ENCODE assay signal across 8 cellular contexts in the genomic region with DNA sequence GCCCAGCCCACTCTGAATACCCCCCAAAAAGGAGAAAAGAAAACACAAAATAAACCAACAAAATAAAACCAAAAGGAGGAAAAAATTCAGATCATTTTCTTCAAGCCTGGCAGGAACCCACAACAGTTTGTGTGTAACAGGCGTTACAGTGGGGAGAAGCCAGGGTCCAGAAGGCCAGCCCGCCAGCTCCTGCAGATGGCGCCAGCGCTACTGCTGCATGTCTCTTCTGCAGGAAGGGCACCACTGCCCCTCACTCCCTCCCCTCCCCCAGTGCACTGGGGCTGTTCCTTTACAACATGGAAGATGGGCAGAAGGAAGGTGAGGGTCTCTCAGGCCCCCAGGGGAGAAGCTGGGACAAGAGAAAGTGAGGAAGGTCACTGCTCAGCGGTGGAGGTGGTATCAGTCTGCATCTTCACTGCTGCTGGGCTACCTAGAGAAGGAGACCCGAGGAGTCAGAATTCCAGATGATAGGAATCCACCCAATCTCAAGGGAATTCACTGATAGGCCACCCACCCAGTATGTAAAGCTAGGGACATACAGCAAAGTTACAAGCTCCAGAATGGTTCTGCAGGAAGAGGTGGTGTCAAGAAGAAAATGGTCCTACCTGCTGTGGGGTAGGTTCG. TPM values are rescaled to one million over a fixed set of nuclear protein-coding genes. Genes with fewer than 3 reads are reported as not detected.
DNase-seq lines count a peak whose midpoint lies in the region; ATAC-seq and TF ChIP-seq lines count a peak whose summit lies in the region.

No MANE protein-coding gene starts in this region.

- H3K4me1 Mint-ChIP-seq in natural killer cell: peaks cover 22 to 36% of the 10 kb centered on the region in 2 donors

- no peaks in the 10 kb centered on the region for H3K4me1 ChIP-seq in HUES48 (ENCODE audit: control insufficient read depth, insufficient read depth, low read length)

- intact Hi-C loops in natural killer cell (cut with micrococcal nuclease): no loop called here

- DNase-seq in DMS53 treated with DMSO at 0.1 percent for 48 hours (lab: John Stamatoyannopoulos, UW; ENCODE audit: unreplicated experiment): peak; percentile 74
- DNase-seq in SK-MEL-5 (ENCODE audit: low read depth, low spot score): peak; percentile 70
- DNase-seq in cerebellar cortex (ENCODE audit: low spot score): peak; percentile 66
- DNase-seq in natural killer cell: peak; percentile 34
- DNase-seq in NK-92 (lab: John Stamatoyannopoulos, UW; ENCODE audit: unreplicated experiment): no peak

- ATAC-seq in natural killer cell: peak in 1 of 3 donors; percentile 14
- ATAC-seq in GM21526 (IDR thresholded peaks at IDR 0.05; ENCODE audit: low FRiP score, unreplicated experiment): no peak
- ATAC-seq in HG03097 (IDR thresholded peaks at IDR 0.05; ENCODE audit: low FRiP score, unreplicated experiment): no peak

- no peak overlapping the region for H3K4me3 ChIP-seq in HUES48 (ENCODE audit: low read depth, low read length)

- H3K9me3 ChIP-seq in HUES48 (ENCODE audit: control insufficient read depth, insufficient read depth, low read length): no peaks in the 10 kb centered on the region

- H3K27ac ChIP-seq in HUES48 (ENCODE audit: low read depth, low read length): peak overlapping the region; percentile 35

- no peaks in the 10 kb centered on the region for H3K27me3 Mint-ChIP-seq in natural killer cell (ENCODE audit: low read depth in 2 of 2)

- H3K27ac Mint-ChIP-seq in natural killer cell: peak overlapping the region; percentile 1 to 96

- no peaks in the 10 kb centered on the region for H3K9me3 Mint-ChIP-seq in natural killer cell

- in situ Hi-C loops in SK-MEL-5 (cut with HindIII; ENCODE audit: low pct_unique_long_range_greater_than_20kb, low sequenced_read_pairs): no loop called here

- peaks cover 1% of the 10 kb centered on the region for H3K36me3 Mint-ChIP-seq in natural killer cell

- TF ChIP-seq CTCF in natural killer cell (IDR thresholded peaks at IDR 0.05): peak; percentile 22

- H3K9ac ChIP-seq in HUES48 (ENCODE audit: low read depth, low read length): no peak overlapping the region

- H3K27me3 ChIP-seq in HUES48 (ENCODE audit: control insufficient read depth, insufficient read depth, low read length): no peaks in the 10 kb centered on the region

- H3K4me3 Mint-ChIP-seq in natural killer cell: peak overlapping the region; percentile 65

- H3K36me3 ChIP-seq in HUES48 (ENCODE audit: control insufficient read depth, insufficient read depth, low read length): peaks cover 78% of the 10 kb centered on the region

RNA-seq across cellular contexts. Expression of gene NOP2, which starts 2.3 kb away (rescaled TPM):
- 63.6 and 77.1 TPM in 2 replicates for total RNA-seq in SK-MEL-5 (2014; rRNA removed; shearing (Covaris generic))
- 47.5 and 57.9 TPM in 2 replicates for polyA plus RNA-seq in SK-MEL-5 (2015; cell fraction: cytosol; rRNA removed)
- polyA plus RNA-seq in SK-MEL-5 (2015; cell fraction: nucleus; rRNA removed): 687 and 761 TPM in 2 replicates
- total RNA-seq in natural killer cell: 100 to 1,000 TPM in 1 of 3 donors, 10 to 100 TPM in 2; 85.2 to 105 (median 89.1) TPM

RNA-seq across cellular contexts. Expression of gene IFFO1, which starts 14.5 kb away (rescaled TPM):
- total RNA-seq in SK-MEL-5 (2014; rRNA removed; shearing (Covaris generic)): 6.2 and 7.5 TPM in 2 replicates
- 10.1 and 13.0 TPM in 2 replicates for polyA plus RNA-seq in SK-MEL-5 (2015; cell fraction: cytosol; rRNA removed)
- 196 and 209 TPM in 2 replicates for polyA plus RNA-seq in SK-MEL-5 (2015; cell fraction: nucleus; rRNA removed)
- 10 to 100 TPM; 51.5 to 67.7 (median 62.3) TPM for total RNA-seq in natural killer cell

RNA-seq across cellular contexts. Expression of gene GAPDH, which starts 36.1 kb away (rescaled TPM):
- 9,488 and 9,829 TPM in 2 replicates for total RNA-seq in SK-MEL-5 (2014; rRNA removed; shearing (Covaris generic))
- polyA plus RNA-seq in SK-MEL-5 (2015; cell fraction: cytosol; rRNA removed): 11,028 and 11,713 TPM in 2 replicates
- 3,036 and 3,118 TPM in 2 replicates for polyA plus RNA-seq in SK-MEL-5 (2015; cell fraction: nucleus; rRNA removed)
- total RNA-seq in natural killer cell: 100 to 1,000 TPM; 606 to 729 (median 642) TPM

RNA-seq across cellular contexts. Expression of gene CHD4, which starts 36.8 kb away (rescaled TPM):
- total RNA-seq in SK-MEL-5 (2014; rRNA removed; shearing (Covaris generic)): 154 TPM in 2 replicates
- polyA plus RNA-seq in SK-MEL-5 (2015; cell fraction: cytosol; rRNA removed): 134 and 153 TPM in 2 replicates
- polyA plus RNA-seq in SK-MEL-5 (2015; cell fraction: nucleus; rRNA removed): 228 and 263 TPM in 2 replicates
- total RNA-seq in natural killer cell: 100 to 1,000 TPM; 568 to 795 (median 658) TPM

Comparison
In these comparisons a context has a peak if more than half of its experiments do, and no peak if none do; other contexts are left out.
1. RNA of gene GAPDH, which starts 36.1 kb away (total RNA-seq): 9,488 to 9,829 TPM in SK-MEL-5; 606 to 729 TPM in natural killer cell; every median in the first group is over 10 times any median in the second.